In the genomic region with DNA sequence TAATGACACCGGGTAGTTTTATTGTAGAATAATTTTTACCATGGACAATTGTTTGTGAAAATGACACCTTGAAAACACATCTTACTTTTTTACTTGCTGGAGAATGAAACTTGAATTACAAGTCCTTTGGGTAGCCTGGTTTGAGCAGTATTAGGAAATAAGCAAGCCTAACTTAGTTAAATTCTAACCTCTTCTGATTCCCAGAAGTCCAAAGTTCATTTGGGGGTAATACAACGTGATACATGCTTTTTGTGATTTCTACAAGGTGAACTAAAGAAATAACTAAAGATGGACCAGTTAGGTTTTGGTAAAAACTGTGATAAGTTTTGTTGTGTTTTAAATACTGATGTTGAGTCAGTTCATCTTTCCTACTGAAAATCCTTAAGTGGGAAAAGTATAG, we compare ENCODE assay signal across 9 cellular contexts.
A peak's percentile ranks its signal among the peaks of the same experiment; 100 is the strongest.
DNase-seq lines count a peak whose midpoint lies in the region; ATAC-seq and TF ChIP-seq lines count a peak whose summit lies in the region.
"Had no signal": no experiment of that assay in that cellular context is flagged by ENCODE, and none has a peak within 500 bp of the region (broad histone marks: within the 10 kb centered on the region; RNA-seq: fewer than 3 reads in every experiment).

No MANE protein-coding gene starts in this region.

- peaks cover 12% of the 10 kb centered on the region for H3K27me3 Mint-ChIP-seq in activated T-cell treated with anti-CD3 and anti-CD28 coated beads, Interleukin-2, amount 50 U/mL, for 72 hours (ENCODE audit: low read depth)

- H3K27me3 ChIP-seq in brain microvascular endothelial cell (replicated peaks) (no peaks in the 10 kb centered on the region), mesenchymal stem cell (ENCODE audit: control insufficient read depth in 1 of 2, insufficient read depth in 1 of 2, low read length in 2 of 2) (no peaks in the 10 kb centered on the region), thymus (ENCODE audit: control insufficient read depth, insufficient read depth) (no peaks in the 10 kb centered on the region)

- H3K4me3 Mint-ChIP-seq in activated T-cell treated with anti-CD3 and anti-CD28 coated beads, Interleukin-2, amount 50 U/mL, for 72 hours, result peak overlapping the region; percentile 86 to 90

- H2BK15ac ChIP-seq in mesenchymal stem cell (ENCODE audit: low read depth, poor library complexity, severe bottlenecking), result no peak overlapping the region

- H3K18ac ChIP-seq in mesenchymal stem cell (ENCODE audit: low read depth in 1 of 2, low read length in 2 of 2), result no peak overlapping the region

- H2BK12ac ChIP-seq in mesenchymal stem cell (ENCODE audit: low read length in 2 of 2), result no peak overlapping the region

- in situ Hi-C loops in brain microvascular endothelial cell (cut with HindIII; ENCODE audit: low pct_ligation_motif_present, low sequenced_read_pairs), result no loop called here

- no peak overlapping the region for H2BK120ac ChIP-seq in mesenchymal stem cell (ENCODE audit: low read depth, low read length)

- ATAC-seq in activated T-cell treated with anti-CD3 and anti-CD28 coated beads, Interleukin-2, amount 50 U/mL, for 72 hours (replicated peaks in 1 of 2), result no peak
- ATAC-seq in GM21526 (IDR thresholded peaks at IDR 0.05; ENCODE audit: low FRiP score, unreplicated experiment), result no peak

- 75% methylated on average over 1 of the region's 2 CpGs for WGBS in mesenchymal stem cell
- 68% methylated on average over 2 of the region's 2 CpGs for WGBS in thymus

- peak overlapping the region; percentile 90 for H3K9ac ChIP-seq in mesenchymal stem cell (ENCODE audit: low read length)

- no peak overlapping the region for H3K4me3 ChIP-seq in brain microvascular endothelial cell (ENCODE audit: low read depth, low read length)
- peak overlapping the region in 1 of 2 experiments; percentile 77 for H3K4me3 ChIP-seq in mesenchymal stem cell (ENCODE audit: insufficient read depth in 1 of 2, low read depth in 1 of 2, low read length in 2 of 2)
- H3K4me3 ChIP-seq in thymus (ENCODE audit: low read length), result peak overlapping the region; percentile 73

- H3K23ac ChIP-seq in mesenchymal stem cell (ENCODE audit: low read length in 2 of 2), result no peak overlapping the region

- no peak overlapping the region for H4K8ac ChIP-seq in mesenchymal stem cell (ENCODE audit: low read length)

- peaks cover 12% of the 10 kb centered on the region for H3K4me1 Mint-ChIP-seq in activated T-cell treated with anti-CD3 and anti-CD28 coated beads, Interleukin-2, amount 50 U/mL, for 72 hours (ENCODE audit: low read depth)

- H2AK5ac ChIP-seq in mesenchymal stem cell (ENCODE audit: low read length, severe bottlenecking), result no peak overlapping the region

- H4K91ac ChIP-seq in mesenchymal stem cell (ENCODE audit: low read length), result no peak overlapping the region

- no peaks in the 10 kb centered on the region for H3K9me3 Mint-ChIP-seq in activated T-cell treated with anti-CD3 and anti-CD28 coated beads, Interleukin-2, amount 50 U/mL, for 72 hours

- peak overlapping the region; percentile 69 for H3K27ac ChIP-seq in brain microvascular endothelial cell
- H3K27ac ChIP-seq in mesenchymal stem cell (ENCODE audit: low read length, poor library complexity, severe bottlenecking), result peak overlapping the region; percentile 36
- no peak overlapping the region for H3K27ac ChIP-seq in thymus (ENCODE audit: low read depth)

- peaks cover 4% of the 10 kb centered on the region for H3K79me1 ChIP-seq in mesenchymal stem cell (replicated peaks; ENCODE audit: low read length, poor library complexity, severe bottlenecking)

- no peak for DNase-seq in activated T-cell treated with anti-CD3 and anti-CD28 coated beads, Interleukin-2, amount 50 U/mL, for 72 hours
- DNase-seq in activated T-cell treated with anti-CD3 and anti-CD28 coated beads for 4 hours, result no peak
- DNase-seq in brain microvascular endothelial cell, result no peak
- DNase-seq in mesenchymal stem cell, result no peak
- DNase-seq in DMS153 treated with DMSO at 0.1 percent for 48 hours (lab: John Stamatoyannopoulos, UW; ENCODE audit: unreplicated experiment), result no peak
- no peak for DNase-seq in AML-193 (lab: John Stamatoyannopoulos, UW)
- DNase-seq: NCI-H2081 treated with DMSO at 0.1 percent for 48 hours had no signal

- no peak overlapping the region for H3K4ac ChIP-seq in mesenchymal stem cell (ENCODE audit: low read depth in 1 of 2, low read length in 2 of 2)

- H3K36me3 ChIP-seq in brain microvascular endothelial cell (replicated peaks) (peaks cover 5% of the 10 kb centered on the region), mesenchymal stem cell (ENCODE audit: control insufficient read depth in 1 of 2, insufficient read depth in 2 of 2, low read depth in 1 of 2, low read length in 2 of 2) (peaks cover 3 to 22% of the 10 kb centered on the region in 2 experiments), thymus (ENCODE audit: control insufficient read depth, insufficient read depth) (peaks cover 3% of the 10 kb centered on the region)

- no peaks in the 10 kb centered on the region for H3K9me3 ChIP-seq in mesenchymal stem cell (ENCODE audit: control insufficient read depth, low read length)
- H3K9me3 ChIP-seq in thymus (ENCODE audit: control insufficient read depth), result no peaks in the 10 kb centered on the region

- peak overlapping the region; percentile 91 for H3K27ac Mint-ChIP-seq in activated T-cell treated with anti-CD3 and anti-CD28 coated beads, Interleukin-2, amount 50 U/mL, for 72 hours

- H2BK5ac ChIP-seq in mesenchymal stem cell (ENCODE audit: low read depth, low read length, poor library complexity, severe bottlenecking), result no peak overlapping the region

- H3K4me2 ChIP-seq in mesenchymal stem cell (ENCODE audit: low read length, poor library complexity, severe bottlenecking), result no peak overlapping the region

- H2AFZ ChIP-seq in mesenchymal stem cell (ENCODE audit: low read depth, low read length), result no peak overlapping the region

- no peaks in the 10 kb centered on the region for H3K36me3 Mint-ChIP-seq in activated T-cell treated with anti-CD3 and anti-CD28 coated beads, Interleukin-2, amount 50 U/mL, for 72 hours (ENCODE audit: insufficient read depth in 2 of 2)

- H3K4me1 ChIP-seq in mesenchymal stem cell (ENCODE audit: control insufficient read depth, insufficient read depth, low read depth, low read length) (peaks cover 2% of the 10 kb centered on the region), thymus (ENCODE audit: control insufficient read depth, insufficient read depth, low read length) (peaks cover 5% of the 10 kb centered on the region)

- H3K14ac ChIP-seq in mesenchymal stem cell (ENCODE audit: low read length in 2 of 2), result no peak overlapping the region

- TF ChIP-seq CTCF in brain microvascular endothelial cell (IDR thresholded peaks at IDR 0.05; ENCODE audit: low read depth, low read length, missing control alignments), result no peak
